In the genomic region with DNA sequence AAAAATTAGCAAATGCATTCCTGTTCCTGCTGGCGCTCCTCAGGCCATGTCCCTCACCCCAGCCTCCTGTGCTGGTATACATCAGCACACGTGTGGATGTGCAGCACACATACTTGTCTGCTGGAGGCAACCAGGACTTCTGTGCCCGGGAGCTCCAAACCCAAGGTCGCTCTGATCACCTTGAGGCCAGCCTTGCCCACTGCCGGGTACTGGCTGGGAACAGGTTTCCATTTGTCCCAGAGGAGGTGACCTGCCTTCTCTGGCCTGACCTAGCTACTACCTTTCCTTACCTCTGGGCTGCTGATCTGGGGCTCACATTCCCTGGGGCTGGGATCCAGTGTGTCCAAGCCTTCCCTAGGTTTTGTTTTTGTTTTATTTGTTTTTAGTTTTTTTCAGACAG, we compare ENCODE assay signal across 28 cellular contexts.
"Had no signal": no experiment of that assay in that cellular context is flagged by ENCODE, and none has a peak within 500 bp of the region (broad histone marks: within the 10 kb centered on the region; RNA-seq: fewer than 3 reads in every experiment).

No MANE protein-coding gene starts in this region.

- ATAC-seq: activated T-cell treated with anti-CD3 and anti-CD28 coated beads, Interleukin-2, amount 50 U/mL, for 4 hours; foreskin keratinocyte; left lobe of liver; stimulated activated naive CD8-positive, alpha-beta T cell treated with anti-CD3 and anti-CD28 coated beads, Interleukin-15, Interleukin-2, amounts not matched to agents 100 U/mL and 50 U/mL, for 24 hours; T-helper 17 cell; upper lobe of right lung had no signal

- FAIRE-seq: bronchial epithelial cell, kidney had no signal

- H3K27ac ChIP-seq: coronary artery, foreskin keratinocyte, thyroid gland, upper lobe of right lung had no signal

- H3K27me3 Mint-ChIP-seq: activated naive CD8-positive, alpha-beta T cell; progenitor cell of endocrine pancreas; T-helper 17 cell had no signal

- H3K4me3 ChIP-seq: coronary artery, thyroid gland, upper lobe of right lung had no signal

- H3K9me3 ChIP-seq: thyroid gland, upper lobe of right lung had no signal

- H3K27me3 ChIP-seq: foreskin keratinocyte, thyroid gland, upper lobe of right lung had no signal

- H3K9me3 Mint-ChIP-seq: activated T-cell treated with anti-CD3 and anti-CD28 coated beads, Interleukin-2, amount 50 U/mL, for 4 hours; activated T-helper 2 cell treated with anti-CD3 and anti-CD28 coated beads, Interferon-gamma antibody, Interleukin-2, Interleukin-4, amounts not matched to agents 10 μg/mL and 5 μg/mL and 100 μg/mL, durations not matched to agents 14 hours and 24 hours and 36 hours; nephron progenitor cell had no signal

- H3K4me1 ChIP-seq: foreskin keratinocyte had no signal

- DNase-seq: activated CD4-positive, alpha-beta T cell treated with anti-CD3 and anti-CD28 coated beads for 4 hours; activated CD4-positive, alpha-beta T cell treated with anti-CD3 and anti-CD28 coated beads, Interleukin-2, amount 50 U/mL, for 48 hours; activated CD4-positive, CD25-positive, alpha-beta regulatory T cell; activated CD8-positive, alpha-beta memory T cell treated with anti-CD3 and anti-CD28 coated beads, Interleukin-2, amount 50 U/mL, for 48 hours; activated naive CD4-positive, alpha-beta T cell; activated T-cell treated with anti-CD3 and anti-CD28 coated beads, Interleukin-2, amount 50 U/mL, for 4 hours; cerebellar nuclear complex; effector CD4-positive, alpha-beta T cell; foreskin keratinocyte; kidney; midbrain; nephron progenitor cell; occipital lobe; retina; stimulated activated CD4-positive, alpha-beta T cell treated with anti-CD3 and anti-CD28 coated beads, Interleukin-2, amount 100 ng/mL, for 48 hours; stimulated activated CD8-positive, alpha-beta memory T cell treated with anti-CD3 and anti-CD28 coated beads, Interleukin-4, amount 100 ng/mL, for 48 hours; stimulated activated naive CD8-positive, alpha-beta T cell treated with anti-CD3 and anti-CD28 coated beads, Interleukin-15, Interleukin-2, amounts not matched to agents 100 U/mL and 50 U/mL, for 24 hours; substantia nigra; SW 1271; T-helper 17 cell; thyroid gland; upper lobe of right lung had no signal

- H3K27ac Mint-ChIP-seq: nephron progenitor cell had no signal

- H3K4me3 Mint-ChIP-seq: activated naive CD8-positive, alpha-beta T cell; activated T-cell treated with anti-CD3 and anti-CD28 coated beads, Interleukin-2, amount 50 U/mL, for 4 hours; nephron progenitor cell had no signal
